ENCODE assay signal across 31 cellular contexts in the genomic region with DNA sequence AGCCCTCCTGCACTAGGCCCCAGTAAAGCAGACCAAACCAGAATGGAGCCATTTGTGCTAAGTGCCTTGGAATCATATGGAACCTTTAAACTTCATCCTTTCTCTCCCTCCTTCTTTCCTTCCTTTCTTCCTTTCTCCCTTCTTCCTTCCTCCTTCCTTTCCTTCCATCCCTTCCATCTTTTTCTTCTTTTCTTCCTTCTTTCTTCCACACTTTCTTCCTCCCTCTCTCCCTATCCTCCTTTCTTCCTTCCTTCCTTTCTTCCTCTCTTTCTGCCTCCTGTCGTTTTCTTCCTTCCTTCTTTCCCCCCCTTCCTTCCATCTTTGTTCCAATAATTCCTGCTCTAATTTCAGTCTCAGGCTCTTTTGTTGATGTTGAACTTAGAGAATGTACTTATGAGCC. TPM values are rescaled to one million over a fixed set of nuclear protein-coding genes. Genes with fewer than 3 reads are reported as not detected.
"Had no signal": no experiment of that assay in that cellular context is flagged by ENCODE, and none has a peak within 500 bp of the region (broad histone marks: within the 10 kb centered on the region; RNA-seq: fewer than 3 reads in every experiment).

No MANE protein-coding gene starts in this region.

- H3K4me3 Mint-ChIP-seq: immature natural killer cell; mesothelial cell of epicardium; naive thymus-derived CD4-positive, alpha-beta T cell; natural killer cell treated with Interleukin-12 subunit alpha and Interleukin-12 subunit beta and Interleukin-15 and Interleukin-18, amount 100 ng/mL, for 72 hours; stimulated activated naive B cell treated with anti-CD40 and anti-IgM and Interleukin-4, amounts not matched to agents 10 μg/mL and 1 μg/mL and 100 μg/mL, for 72 hours had no signal

- H3K36me3 ChIP-seq: left ventricle myocardium inferior, pancreas, prostate gland, sigmoid colon, spleen, stomach, thyroid gland, transverse colon, upper lobe of left lung, vagina had no signal

- DNase-seq: hypothalamus; immature natural killer cell; left ventricle myocardium inferior; mesendoderm; naive thymus-derived CD4-positive, alpha-beta T cell; nucleus accumbens; pancreas; retina; right cardiac atrium; sigmoid colon; small intestine; spleen; stimulated activated CD4-positive, alpha-beta T cell treated with anti-CD3 and anti-CD28 coated beads, Interleukin-4, amount 100 ng/mL, for 4 hours; stimulated activated CD8-positive, alpha-beta memory T cell treated with anti-CD3 and anti-CD28 coated beads, Interleukin-4, amount 100 ng/mL, for 48 hours; stimulated activated naive B cell treated with anti-CD40 and anti-IgM and Interleukin-4, amounts not matched to agents 10 μg/mL and 1 μg/mL and 100 μg/mL, for 72 hours; stimulated activated naive CD8-positive, alpha-beta T cell treated with anti-CD3 and anti-CD28 coated beads, Interleukin-15, Interleukin-2, amounts not matched to agents 100 U/mL and 50 U/mL, for 24 hours; stomach; testis; thyroid gland; transverse colon; upper lobe of left lung had no signal

- H3K27me3 ChIP-seq: pancreas, sigmoid colon, spleen, stomach, testis, thyroid gland, upper lobe of left lung, vagina had no signal

- ATAC-seq: naive thymus-derived CD4-positive, alpha-beta T cell; natural killer cell treated with Interleukin-12 subunit alpha and Interleukin-12 subunit beta and Interleukin-15 and Interleukin-18, amount 100 ng/mL, for 72 hours; pancreas; right cardiac atrium; stimulated activated naive B cell treated with anti-CD40 and anti-IgM and Interleukin-4, amounts not matched to agents 10 μg/mL and 1 μg/mL and 100 μg/mL, for 72 hours; stimulated activated naive CD8-positive, alpha-beta T cell treated with anti-CD3 and anti-CD28 coated beads, Interleukin-15, Interleukin-2, amounts not matched to agents 100 U/mL and 50 U/mL, for 24 hours had no signal

- H3K27ac Mint-ChIP-seq: mesothelial cell of epicardium; naive thymus-derived CD4-positive, alpha-beta T cell; stimulated activated naive B cell treated with anti-CD40 and anti-IgM and Interleukin-4, amounts not matched to agents 10 μg/mL and 1 μg/mL and 100 μg/mL, for 72 hours had no signal

- H3K4me3 ChIP-seq: left ventricle myocardium inferior, lung, pancreas, prostate gland, sigmoid colon, spleen, stomach, testis, thyroid gland, transverse colon, upper lobe of left lung, vagina had no signal

- H3K9me3 ChIP-seq: pancreas, prostate gland, testis, thyroid gland, upper lobe of left lung, vagina had no signal

- H3K27ac ChIP-seq: left ventricle myocardium inferior, pancreas, prostate gland, sigmoid colon, spleen, stomach, testis, thyroid gland, transverse colon, upper lobe of left lung, vagina had no signal

- H3K4me1 ChIP-seq: left ventricle myocardium inferior, pancreas, prostate gland, sigmoid colon, stomach, testis, thyroid gland, upper lobe of left lung, vagina had no signal

RNA-seq across cellular contexts. Expression of a gene that starts 45.3 kb away (rescaled TPM):
- total RNA-seq: left ventricle myocardium inferior; lower leg skin; mononuclear cell; naive thymus-derived CD4-positive, alpha-beta T cell; natural killer cell treated with Interleukin-12 subunit alpha and Interleukin-12 subunit beta and Interleukin-15 and Interleukin-18, amount 100 ng/mL, for 72 hours; osteoblast; right cardiac atrium; transverse colon; urinary bladder; vagina had no signal
- polyA plus RNA-seq: immature natural killer cell; naive thymus-derived CD4-positive, alpha-beta T cell; neural cell; stomach; urinary bladder had no signal
